23 cellular contexts compared by ENCODE assay signal in genomic region chr12:114875323-114875722, GRCh38.
"Had no signal": no experiment of that assay in that cellular context is flagged by ENCODE, and none has a peak within 500 bp of the region (broad histone marks: within the 10 kb centered on the region; RNA-seq: fewer than 3 reads in every experiment).

No MANE protein-coding gene starts in this region.

- H3K9me3 ChIP-seq: adrenal gland, SJSA1 had no signal

- H3K36me3 Mint-ChIP-seq: activated naive CD8-positive, alpha-beta T cell treated with anti-CD3 and anti-CD28 coated beads, Interleukin-2, amount 10 ng/mL, durations not matched to agents 7 days and 5 days had no signal

- H3K4me3 Mint-ChIP-seq: activated CD8-positive, alpha-beta T cell treated with anti-CD3 and anti-CD28 coated beads, Interleukin-2, amount 10 ng/mL, durations not matched to agents 7 days and 5 days; activated naive CD8-positive, alpha-beta T cell treated with anti-CD3 and anti-CD28 coated beads, Interleukin-2, amount 10 ng/mL, durations not matched to agents 7 days and 5 days; T-helper 1 cell treated with Interleukin-12 subunit alpha and Interleukin-12 subunit beta and Interleukin-4 antibody, amounts not matched to agents 30 μg/mL and 1 μg/mL, for 36 hours had no signal

- FAIRE-seq: RCC 7860 had no signal

- DNase-seq: activated CD4-positive, alpha-beta T cell treated with anti-CD3 and anti-CD28 coated beads for 4 hours; activated CD8-positive, alpha-beta memory T cell treated with anti-CD3 and anti-CD28 coated beads, Interleukin-2, amount 50 U/mL, for 48 hours; activated CD8-positive, alpha-beta T cell treated with anti-CD3 and anti-CD28 coated beads, Interleukin-2, amount 10 ng/mL, durations not matched to agents 7 days and 5 days; activated naive CD4-positive, alpha-beta T cell treated with anti-CD3 and anti-CD28 coated beads, Interleukin-2, amount 50 U/mL, for 16 hours; activated naive CD8-positive, alpha-beta T cell treated with anti-CD3 and anti-CD28 coated beads, Interleukin-2, amount 10 ng/mL, durations not matched to agents 7 days and 5 days; activated T-cell treated with anti-CD3 and anti-CD28 coated beads, Interleukin-2, amount 50 U/mL, for 1 hour; adrenal gland; anterior cingulate cortex; Kasumi-1; KBM-7; NCI-H1105 treated with DMSO at 0.1 percent for 48 hours; NCI-H1436 treated with DMSO at 0.1 percent for 48 hours; NCI-H187; NCI-H2081; NCI-H2227 treated with DMSO at 0.1 percent for 48 hours; NCI-H446 treated with DMSO at 0.1 percent for 48 hours; PC-3; SHP77 had no signal

- H3K4me1 ChIP-seq: SJSA1 had no signal

- H3K9me3 Mint-ChIP-seq: activated naive CD8-positive, alpha-beta T cell treated with anti-CD3 and anti-CD28 coated beads, Interleukin-2, amount 10 ng/mL, durations not matched to agents 7 days and 5 days had no signal

- ATAC-seq: activated CD4-positive, CD25-positive, alpha-beta regulatory T cell treated with anti-CD3 and anti-CD28 coated beads, Interleukin-2, amount 50 U/mL, for 24 hours; activated CD8-positive, alpha-beta T cell treated with anti-CD3 and anti-CD28 coated beads, Interleukin-2, amount 10 ng/mL, durations not matched to agents 7 days and 5 days; PC-3; SK-N-SH treated with all-trans-retinoic acid at 6 μM for 48 hours had no signal

- H3K4me1 Mint-ChIP-seq: activated naive CD8-positive, alpha-beta T cell treated with anti-CD3 and anti-CD28 coated beads, Interleukin-2, amount 10 ng/mL, durations not matched to agents 7 days and 5 days had no signal

- H3K27me3 ChIP-seq: adrenal gland, SJSA1 had no signal

- H3K36me3 ChIP-seq: adrenal gland, SJSA1 had no signal

- H3K27ac Mint-ChIP-seq: activated CD8-positive, alpha-beta T cell treated with anti-CD3 and anti-CD28 coated beads, Interleukin-2, amount 10 ng/mL, durations not matched to agents 7 days and 5 days; activated naive CD8-positive, alpha-beta T cell treated with anti-CD3 and anti-CD28 coated beads, Interleukin-2, amount 10 ng/mL, durations not matched to agents 7 days and 5 days; T-helper 1 cell treated with Interleukin-12 subunit alpha and Interleukin-12 subunit beta and Interleukin-4 antibody, amounts not matched to agents 30 μg/mL and 1 μg/mL, for 36 hours had no signal

- H3K27me3 Mint-ChIP-seq: activated naive CD8-positive, alpha-beta T cell treated with anti-CD3 and anti-CD28 coated beads, Interleukin-2, amount 10 ng/mL, durations not matched to agents 7 days and 5 days had no signal

- H3K4me3 ChIP-seq: adrenal gland, SJSA1 had no signal

- H3K27ac ChIP-seq: adrenal gland, SJSA1 had no signal
